ENCODE assay signal across 33 cellular contexts in the genomic region with DNA sequence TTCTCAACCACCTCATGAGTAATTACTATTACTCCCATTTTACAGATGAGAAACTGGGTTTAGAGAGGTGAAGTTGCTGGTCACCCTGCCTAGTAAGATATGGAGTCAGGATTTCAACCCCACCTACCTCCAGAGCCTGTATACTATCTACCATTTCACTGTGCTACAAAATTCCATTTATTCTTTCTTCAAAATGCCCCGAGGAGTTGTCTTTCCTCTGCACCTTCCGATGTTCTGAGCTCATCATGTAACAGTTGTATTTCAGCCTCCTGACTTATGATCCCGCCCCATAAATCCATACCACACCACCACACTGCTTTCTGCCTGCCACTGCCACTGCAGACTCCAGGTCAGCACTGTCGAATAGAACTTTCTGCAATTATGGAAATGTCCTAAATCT.
"Had no signal": no experiment of that assay in that cellular context is flagged by ENCODE, and none has a peak within 500 bp of the region (broad histone marks: within the 10 kb centered on the region; RNA-seq: fewer than 3 reads in every experiment).

No MANE protein-coding gene starts in this region.

- H3K27me3 ChIP-seq: adrenal gland, ascending aorta, body of pancreas, brain microvascular endothelial cell, breast epithelium, cardiac muscle cell had no signal

- H3K27ac ChIP-seq: adrenal gland, ascending aorta, body of pancreas, brain microvascular endothelial cell, breast epithelium, cardiac muscle cell had no signal

- ATAC-seq: activated naive CD4-positive, alpha-beta T cell treated with anti-CD3 and anti-CD28 coated beads, Interleukin-2, amount 50 U/mL, for 72 hours; activated naive CD8-positive, alpha-beta T cell treated with anti-CD3 and anti-CD28 coated beads, Interleukin-2, amount 50 U/mL, for 24 hours; activated T-cell treated with anti-CD3 and anti-CD28 coated beads, Interleukin-2, amount 50 U/mL, for 4 hours; activated T-cell treated with anti-CD3 and anti-CD28 coated beads, Interleukin-2, amount 50 U/mL, for 72 hours; activated T-helper 17 cell treated with anti-CD3 and anti-CD28 coated beads, Interleukin-2, amount 50 U/mL, for 72 hours; body of pancreas had no signal

- H3K4me1 ChIP-seq: adrenal gland, ascending aorta, body of pancreas, breast epithelium had no signal

- DNase-seq: activated effector memory CD4-positive, alpha-beta T cell treated with anti-CD3 and anti-CD28 coated beads, Interleukin-2, amount 50 U/mL, for 16 hours; activated effector memory CD4-positive, alpha-beta T cell treated with Interleukin-2 at 50 U/mL for 16 hours; activated gamma-delta T cell; activated gamma-delta T cell treated with Interleukin-2 at 50 U/mL for 16 hours; activated naive CD4-positive, alpha-beta T cell; activated naive CD4-positive, alpha-beta T cell treated with anti-CD3 and anti-CD28 coated beads for 36 hours; activated naive CD4-positive, alpha-beta T cell treated with anti-CD3 and anti-CD28 coated beads, Interleukin-2, amount 10 ng/mL, durations not matched to agents 7 days and 5 days; activated naive CD4-positive, alpha-beta T cell treated with anti-CD3 and anti-CD28 coated beads, Interleukin-2, amount 50 U/mL, for 16 hours; activated naive CD4-positive, alpha-beta T cell treated with Interleukin-2 at 50 U/mL for 16 hours; activated naive CD8-positive, alpha-beta T cell treated with anti-CD3 and anti-CD28 coated beads for 36 hours; activated naive CD8-positive, alpha-beta T cell treated with anti-CD3 and anti-CD28 coated beads, Interleukin-2, amount 10 ng/mL, durations not matched to agents 7 days and 5 days; activated naive CD8-positive, alpha-beta T cell treated with anti-CD3 and anti-CD28 coated beads, Interleukin-2, amount 50 U/mL, for 24 hours; activated T-cell treated with anti-CD3 and anti-CD28 coated beads for 4 hours; activated T-cell treated with anti-CD3 and anti-CD28 coated beads, Interleukin-2, amount 50 U/mL, for 1 hour; activated T-cell treated with anti-CD3 and anti-CD28 coated beads, Interleukin-2, amount 50 U/mL, for 24 hours; activated T-cell treated with anti-CD3 and anti-CD28 coated beads, Interleukin-2, amount 50 U/mL, for 4 hours; activated T-cell treated with anti-CD3 and anti-CD28 coated beads, Interleukin-2, amount 50 U/mL, for 48 hours; activated T-cell treated with anti-CD3 and anti-CD28 coated beads, Interleukin-2, amount 50 U/mL, for 72 hours; adrenal gland; amniotic stem cell; amygdala; anterior cingulate cortex; aorta; body of pancreas; brain microvascular endothelial cell; caudate nucleus; central memory CD4-positive, alpha-beta T cell; cerebellar nuclear complex had no signal

- H3K4me3 ChIP-seq: adrenal gland, ascending aorta, body of pancreas, breast epithelium, cardiac muscle cell had no signal

- H3K9me3 ChIP-seq: adrenal gland, ascending aorta, body of pancreas had no signal

- H3K36me3 ChIP-seq: adrenal gland, ascending aorta, brain microvascular endothelial cell, breast epithelium, cardiac muscle cell had no signal
